15 cellular contexts compared by ENCODE assay signal in the genomic region with DNA sequence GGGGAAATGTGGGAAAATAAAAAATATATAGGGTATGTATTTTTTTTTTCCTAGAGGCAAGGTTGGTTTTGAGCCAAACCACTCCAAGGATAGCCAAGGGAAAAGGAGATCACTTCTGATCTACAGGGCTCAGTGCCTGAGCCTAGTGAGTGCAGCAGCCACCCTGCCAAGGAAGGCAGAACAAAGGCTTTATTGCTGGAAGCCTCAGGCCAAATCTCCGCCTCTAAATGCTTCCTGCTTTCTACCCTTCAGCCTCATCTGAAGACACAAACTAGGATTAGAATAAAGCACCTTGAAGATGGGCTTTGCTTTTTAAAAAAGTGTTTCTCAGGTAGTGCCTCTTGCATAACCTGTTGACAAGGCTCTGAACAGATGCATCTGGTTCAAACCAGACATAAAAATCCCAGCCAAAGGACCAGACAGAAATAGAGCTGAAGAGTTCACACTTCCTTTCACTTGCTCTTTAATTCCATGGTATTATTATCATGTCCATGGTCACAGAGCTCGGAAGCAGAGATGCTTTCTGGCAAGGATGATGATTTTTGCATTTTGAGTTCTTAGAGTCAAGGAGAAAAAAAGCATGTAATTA. TPM values are rescaled to one million over a fixed set of nuclear protein-coding genes. Genes with fewer than 3 reads are reported as not detected.
DNase-seq lines count a peak whose midpoint lies in the region; ATAC-seq and TF ChIP-seq lines count a peak whose summit lies in the region.
"Had no signal": no experiment of that assay in that cellular context is flagged by ENCODE, and none has a peak within 500 bp of the region (broad histone marks: within the 10 kb centered on the region; RNA-seq: fewer than 3 reads in every experiment).

No MANE protein-coding gene starts in this region.

- H3K4me3 ChIP-seq in breast epithelium (no peak overlapping the region), mesendoderm (ENCODE audit: low read length) (no peak overlapping the region), smooth muscle cell (no peak overlapping the region)
- H3K4me3 ChIP-seq: heart right ventricle, tibial artery had no signal

- H3K27me3 ChIP-seq in breast epithelium, result no peaks in the 10 kb centered on the region
- H3K27me3 ChIP-seq in mesendoderm (ENCODE audit: insufficient read depth, low read length, poor library complexity), result no peaks in the 10 kb centered on the region
- peaks cover 4% of the 10 kb centered on the region for H3K27me3 ChIP-seq in smooth muscle cell (ENCODE audit: low read depth)
- H3K27me3 ChIP-seq: heart right ventricle, tibial artery had no signal

- TF ChIP-seq POLR2A in breast epithelium (IDR thresholded peaks at IDR 0.05), result no peak

- H3K36me3 ChIP-seq in breast epithelium (no peaks in the 10 kb centered on the region), mesendoderm (ENCODE audit: control insufficient read depth, insufficient read depth, low read length) (no peaks in the 10 kb centered on the region), smooth muscle cell (ENCODE audit: low read depth) (no peaks in the 10 kb centered on the region)

- peak; percentile 48 for DNase-seq in DMS79 (lab: John Stamatoyannopoulos, UW)
- peak; percentile 59 for DNase-seq in NCI-H1092 treated with DMSO at 0.1 percent for 48 hours (lab: John Stamatoyannopoulos, UW)
- DNase-seq in breast epithelium (ENCODE audit: low spot score in 2 of 2), result no peak
- peak; percentile 60 for DNase-seq in mesendoderm
- no peak for DNase-seq in omental fat pad (ENCODE audit: low spot score)
- no peak for DNase-seq in smooth muscle cell (lab: John Stamatoyannopoulos, UW; ENCODE audit: unreplicated experiment)
- no peak for DNase-seq in activated CD8-positive, alpha-beta memory T cell treated with anti-CD3 and anti-CD28 coated beads, Interleukin-2, amount 50 U/mL, for 48 hours
- DNase-seq: activated naive CD8-positive, alpha-beta T cell treated with anti-CD3 and anti-CD28 coated beads for 36 hours; heart right ventricle; naive B cell; NCI-H2171 treated with DMSO at 0.1 percent for 48 hours; stimulated activated CD8-positive, alpha-beta memory T cell treated with anti-CD3 and anti-CD28 coated beads, Interleukin-4, amount 100 ng/mL, for 48 hours; tibial artery had no signal

- no peak overlapping the region for H3K56ac ChIP-seq in mesendoderm (ENCODE audit: low read length)

- H4K20me1 ChIP-seq in smooth muscle cell (ENCODE audit: low read depth), result no peaks in the 10 kb centered on the region

- no CpG with 5 or more reads among the region's 2 CpGs for WGBS in mesendoderm (ENCODE audit: extremely low coverage, insufficient coverage, low lambda C conversion rate)
- 67% methylated on average over 2 of the region's 2 CpGs for WGBS in smooth muscle cell (ENCODE audit: low lambda C conversion rate)

- intact Hi-C loops in breast epithelium (cut with DNase I; ENCODE audit: low total_unique reads), result no loop called here

- H2BK15ac ChIP-seq in mesendoderm (replicated peaks; ENCODE audit: low read depth), result no peak overlapping the region

- no peak overlapping the region for H2BK120ac ChIP-seq in mesendoderm (ENCODE audit: low read depth, low read length)

- no peaks in the 10 kb centered on the region for H3K4me1 ChIP-seq in breast epithelium
- H3K4me1 ChIP-seq in mesendoderm (ENCODE audit: control insufficient read depth, low read depth, low read length), result no peaks in the 10 kb centered on the region
- no peaks in the 10 kb centered on the region for H3K4me1 ChIP-seq in smooth muscle cell (ENCODE audit: low read depth)
- H3K4me1 ChIP-seq: tibial artery had no signal

- peak overlapping the region; percentile 21 to 34 for H3K27ac ChIP-seq in breast epithelium
- H3K27ac ChIP-seq in mesendoderm (ENCODE audit: low read depth, low read length), result no peak overlapping the region
- H3K27ac ChIP-seq in smooth muscle cell (ENCODE audit: low read depth), result no peak overlapping the region
- H3K27ac ChIP-seq: heart right ventricle, tibial artery had no signal

- H2AK5ac ChIP-seq in mesendoderm (ENCODE audit: low read length), result no peak overlapping the region

- no peak overlapping the region for H3K4ac ChIP-seq in mesendoderm (ENCODE audit: low read depth, low read length)

- no peaks in the 10 kb centered on the region for H3F3A ChIP-seq in smooth muscle cell (ENCODE audit: low read depth)

- TF ChIP-seq CTCF in breast epithelium (IDR thresholded peaks at IDR 0.05) (no peak), omental fat pad (IDR thresholded peaks at IDR 0.05) (no peak), smooth muscle cell (IDR thresholded peaks at IDR 0.05; ENCODE audit: borderline replicate concordance, insufficient read depth, poor library complexity, severe bottlenecking) (no peak)

- no peak overlapping the region for H3K18ac ChIP-seq in mesendoderm (ENCODE audit: low read length)

- H3K9me3 ChIP-seq in breast epithelium (no peaks in the 10 kb centered on the region), smooth muscle cell (replicated peaks; ENCODE audit: low read depth) (no peaks in the 10 kb centered on the region)
- H3K9me3 ChIP-seq: heart right ventricle, tibial artery had no signal

- no peak overlapping the region for H3K23ac ChIP-seq in mesendoderm (ENCODE audit: low read length)

- no peaks in the 10 kb centered on the region for H3K79me1 ChIP-seq in mesendoderm (ENCODE audit: low read length)

- no peak overlapping the region for H2BK5ac ChIP-seq in mesendoderm (ENCODE audit: low read length)

- no peak overlapping the region for H3K9ac ChIP-seq in mesendoderm (ENCODE audit: low read length)
- H3K9ac ChIP-seq in smooth muscle cell (ENCODE audit: low read depth), result no peak overlapping the region

- H3K79me2 ChIP-seq in mesendoderm (ENCODE audit: control insufficient read depth, insufficient read depth, low read length), result no peaks in the 10 kb centered on the region
- H3K79me2 ChIP-seq in smooth muscle cell (ENCODE audit: low read depth), result no peaks in the 10 kb centered on the region

- no peak for ATAC-seq in omental fat pad (ENCODE audit: low FRiP score)
- ATAC-seq in GM19397 (IDR thresholded peaks at IDR 0.05; ENCODE audit: unreplicated experiment), result no peak

- no peak overlapping the region for H4K5ac ChIP-seq in mesendoderm (ENCODE audit: low read length)

- H2AFZ ChIP-seq in smooth muscle cell (ENCODE audit: low read depth), result no peak overlapping the region

- H3K4me2 ChIP-seq in mesendoderm (ENCODE audit: low read length) (no peak overlapping the region), smooth muscle cell (no peak overlapping the region)

- H4K8ac ChIP-seq in mesendoderm (ENCODE audit: low read depth, low read length), result no peak overlapping the region

RNA-seq across cellular contexts. Expression of a gene that starts 10.5 kb away (rescaled TPM):
- 10 to 100 TPM; 29.3 to 44.6 (median 38.1) TPM for total RNA-seq in breast epithelium
- 2.2 TPM for polyA plus RNA-seq in mesendoderm (2013, experiment 1 of 2)
- polyA plus RNA-seq in mesendoderm (2013, experiment 2 of 2), result 2.3 TPM
- total RNA-seq in omental fat pad, result 10 to 100 TPM; 27.4 to 63.0 (median 38.9) TPM
- 0.22 and 1.2 TPM in 2 replicates for total RNA-seq in smooth muscle cell
- polyA plus RNA-seq in smooth muscle cell, result 0.05 and 1.3 TPM in 2 replicates

RNA-seq across cellular contexts. Expression of a gene that starts 47.4 kb away (rescaled TPM):
- total RNA-seq in breast epithelium (10 to 100 TPM; 11.7 to 18.4 (median 15.8) TPM), omental fat pad (10 to 100 TPM; 15.7 to 31.6 (median 26.7) TPM), smooth muscle cell (7.6 and 13.0 TPM in 2 replicates)
- 4.2 TPM for polyA plus RNA-seq in mesendoderm (2013, experiment 1 of 2)
- polyA plus RNA-seq in mesendoderm (2013, experiment 2 of 2), result 3.3 TPM
- polyA plus RNA-seq in smooth muscle cell, result 4.7 and 6.1 TPM in 2 replicates
- total RNA-seq: activated naive CD8-positive, alpha-beta T cell treated with anti-CD3 and anti-CD28 coated beads for 36 hours; T-helper 1 cell treated with Interleukin-12 subunit alpha and Interleukin-12 subunit beta and Interleukin-4 antibody, amounts not matched to agents 30 ng/mL and 1 ng/mL, for 36 hours had no signal

Comparison
In these comparisons a context has a peak if more than half of its experiments do, and no peak if none do; other contexts are left out.
1. DNase-seq: peak in DMS79 (single experiment), NCI-H1092 treated with DMSO at 0.1 percent for 48 hours (single experiment) and mesendoderm (single experiment); none in breast epithelium (0 of 2), omental fat pad (single experiment), smooth muscle cell (single experiment) and activated CD8-positive, alpha-beta memory T cell treated with anti-CD3 and anti-CD28 coated beads, Interleukin-2, amount 50 U/mL, for 48 hours (single experiment).
2. H3K27ac ChIP-seq: peak in breast epithelium (2 of 2); none in mesendoderm (single experiment) and smooth muscle cell (single experiment).
3. RNA of a gene that starts 10.5 kb away (total RNA-seq): 27.4 to 63.0 TPM in omental fat pad and 29.3 to 44.6 TPM in breast epithelium; 0.22 to 1.2 TPM in smooth muscle cell; every median in the first group is over 10 times any median in the second.